8 cellular contexts compared by ENCODE assay signal in the genomic region with DNA sequence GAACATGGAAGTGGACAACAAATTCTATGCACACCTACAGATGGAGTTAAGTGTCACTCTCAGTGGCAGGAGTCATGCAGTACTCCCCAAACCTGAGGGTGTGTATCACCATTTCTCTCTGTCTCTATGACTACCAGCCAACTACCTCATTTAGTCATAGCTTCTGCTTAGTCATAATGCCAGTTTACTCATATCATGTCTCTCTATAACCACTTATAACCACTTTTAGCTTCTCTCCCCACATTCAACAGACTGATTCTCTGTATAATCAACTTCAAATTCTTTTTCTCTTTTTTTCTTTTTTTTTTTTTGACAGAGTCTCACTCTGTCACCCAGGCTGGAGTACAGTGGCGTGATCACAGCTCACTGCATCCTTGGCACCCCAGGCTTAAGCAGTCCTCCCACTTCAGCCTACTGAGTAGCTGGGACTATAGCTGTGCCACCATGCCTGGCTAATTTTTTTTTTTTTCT.
DNase-seq lines count a peak whose midpoint lies in the region; ATAC-seq lines count a peak whose summit lies in the region.

No MANE protein-coding gene starts in this region.

- peak overlapping the region; percentile 7 for H3K4me3 Mint-ChIP-seq in T-helper 1 cell treated with Interleukin-12 subunit alpha and Interleukin-12 subunit beta and Interleukin-4 antibody, amounts not matched to agents 30 μg/mL and 1 μg/mL, for 36 hours

- no peaks in the 10 kb centered on the region for H3K9me3 Mint-ChIP-seq in T-helper 1 cell treated with Interleukin-12 subunit alpha and Interleukin-12 subunit beta and Interleukin-4 antibody, amounts not matched to agents 30 μg/mL and 1 μg/mL, for 36 hours

- ATAC-seq in GM19467 (IDR thresholded peaks at IDR 0.05; ENCODE audit: unreplicated experiment) (peak; percentile 98), HG03457 (IDR thresholded peaks at IDR 0.05; ENCODE audit: unreplicated experiment) (peak; percentile 99)
- peak; percentile 99 for ATAC-seq in stimulated activated naive CD8-positive, alpha-beta T cell treated with anti-CD3 and anti-CD28 coated beads, Interleukin-15, Interleukin-2, amounts not matched to agents 100 U/mL and 50 U/mL, for 24 hours

- H3K27ac Mint-ChIP-seq in T-helper 1 cell treated with Interleukin-12 subunit alpha and Interleukin-12 subunit beta and Interleukin-4 antibody, amounts not matched to agents 30 μg/mL and 1 μg/mL, for 36 hours: peak overlapping the region; percentile 74

- peak; percentile 86 for DNase-seq in DMS53 (lab: John Stamatoyannopoulos, UW)
- peak; percentile 85 for DNase-seq in fibroblast of gingiva (ENCODE audit: low read depth)
- peak; percentile 32 for DNase-seq in stimulated activated naive CD8-positive, alpha-beta T cell treated with anti-CD3 and anti-CD28 coated beads, Interleukin-15, Interleukin-2, amounts not matched to agents 100 U/mL and 50 U/mL, for 24 hours
- DNase-seq in NCI-H1436 treated with DMSO at 0.1 percent for 48 hours (lab: John Stamatoyannopoulos, UW): no peak
- DNase-seq in effector CD8-positive, alpha-beta T cell (lab: John Stamatoyannopoulos, UW): no peak

- no peaks in the 10 kb centered on the region for H3K27me3 Mint-ChIP-seq in T-helper 1 cell treated with Interleukin-12 subunit alpha and Interleukin-12 subunit beta and Interleukin-4 antibody, amounts not matched to agents 30 μg/mL and 1 μg/mL, for 36 hours (ENCODE audit: low read depth)

- peaks cover 8% of the 10 kb centered on the region for H3K4me1 Mint-ChIP-seq in T-helper 1 cell treated with Interleukin-12 subunit alpha and Interleukin-12 subunit beta and Interleukin-4 antibody, amounts not matched to agents 30 μg/mL and 1 μg/mL, for 36 hours (ENCODE audit: low read depth)

- no peaks in the 10 kb centered on the region for H3K36me3 Mint-ChIP-seq in T-helper 1 cell treated with Interleukin-12 subunit alpha and Interleukin-12 subunit beta and Interleukin-4 antibody, amounts not matched to agents 30 μg/mL and 1 μg/mL, for 36 hours (ENCODE audit: low read depth)

Comparison
In these comparisons a context has a peak if more than half of its experiments do, and no peak if none do; other contexts are left out.
1. DNase-seq: peak in DMS53 (single experiment), fibroblast of gingiva (single experiment) and stimulated activated naive CD8-positive, alpha-beta T cell treated with anti-CD3 and anti-CD28 coated beads, Interleukin-15, Interleukin-2, amounts not matched to agents 100 U/mL and 50 U/mL, for 24 hours (single experiment); none in NCI-H1436 treated with DMSO at 0.1 percent for 48 hours (single experiment) and effector CD8-positive, alpha-beta T cell (single experiment).
2. Peak in every context shown above with its lines, with median percentiles within 50 percentile points of each other: ATAC-seq.